ENCODE assay signal across 1 cellular context in genomic region chr5:56829137-56829536, GRCh38.
TF ChIP-seq lines count a peak whose summit lies in the region.

No MANE protein-coding gene starts in this region.

TF ChIP-seq in HEK293, 187 proteins besides CTCF, POLR2A, EP300 and RAD21 (continued from another document):
- 0 out of 2 replicates have a peak, but pooled peaks have one; percentile 13 for TF ChIP-seq PRDM6 (tag by site-specific recombination; IDR thresholded peaks at IDR 0.05)
- 0 out of 2 replicates have a peak, but pooled peaks have one; percentile 43 for TF ChIP-seq ZBTB21 (tag by site-specific recombination; IDR thresholded peaks at IDR 0.05)
- TF ChIP-seq ZNF658 (tag by site-specific recombination; IDR thresholded peaks at IDR 0.05) = no peak
- TF ChIP-seq, protein P1, sequence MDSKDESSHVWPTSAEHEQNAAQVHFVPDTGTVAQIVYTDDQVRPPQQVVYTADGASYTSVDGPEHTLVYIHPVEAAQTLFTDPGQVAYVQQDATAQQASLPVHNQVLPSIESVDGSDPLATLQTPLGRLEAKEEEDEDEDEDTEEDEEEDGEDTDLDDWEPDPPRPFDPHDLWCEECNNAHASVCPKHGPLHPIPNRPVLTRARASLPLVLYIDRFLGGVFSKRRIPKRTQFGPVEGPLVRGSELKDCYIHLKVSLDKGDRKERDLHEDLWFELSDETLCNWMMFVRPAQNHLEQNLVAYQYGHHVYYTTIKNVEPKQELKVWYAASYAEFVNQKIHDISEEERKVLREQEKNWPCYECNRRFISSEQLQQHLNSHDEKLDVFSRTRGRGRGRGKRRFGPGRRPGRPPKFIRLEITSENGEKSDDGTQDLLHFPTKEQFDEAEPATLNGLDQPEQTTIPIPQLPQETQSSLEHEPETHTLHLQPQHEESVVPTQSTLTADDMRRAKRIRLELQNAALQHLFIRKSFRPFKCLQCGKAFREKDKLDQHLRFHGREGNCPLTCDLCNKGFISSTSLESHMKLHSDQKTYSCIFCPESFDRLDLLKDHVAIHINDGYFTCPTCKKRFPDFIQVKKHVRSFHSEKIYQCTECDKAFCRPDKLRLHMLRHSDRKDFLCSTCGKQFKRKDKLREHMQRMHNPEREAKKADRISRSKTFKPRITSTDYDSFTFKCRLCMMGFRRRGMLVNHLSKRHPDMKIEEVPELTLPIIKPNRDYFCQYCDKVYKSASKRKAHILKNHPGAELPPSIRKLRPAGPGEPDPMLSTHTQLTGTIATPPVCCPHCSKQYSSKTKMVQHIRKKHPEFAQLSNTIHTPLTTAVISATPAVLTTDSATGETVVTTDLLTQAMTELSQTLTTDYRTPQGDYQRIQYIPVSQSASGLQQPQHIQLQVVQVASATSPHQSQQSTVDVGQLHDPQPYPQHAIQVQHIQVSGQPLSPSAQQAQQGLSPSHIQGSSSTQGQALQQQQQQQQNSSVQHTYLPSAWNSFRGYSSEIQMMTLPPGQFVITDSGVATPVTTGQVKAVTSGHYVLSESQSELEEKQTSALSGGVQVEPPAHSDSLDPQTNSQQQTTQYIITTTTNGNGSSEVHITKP (tag by site-specific recombination; IDR thresholded peaks at IDR 0.05) = peak; percentile 22; the same call in 1 of the 2 replicates
- TF ChIP-seq, protein P2, sequence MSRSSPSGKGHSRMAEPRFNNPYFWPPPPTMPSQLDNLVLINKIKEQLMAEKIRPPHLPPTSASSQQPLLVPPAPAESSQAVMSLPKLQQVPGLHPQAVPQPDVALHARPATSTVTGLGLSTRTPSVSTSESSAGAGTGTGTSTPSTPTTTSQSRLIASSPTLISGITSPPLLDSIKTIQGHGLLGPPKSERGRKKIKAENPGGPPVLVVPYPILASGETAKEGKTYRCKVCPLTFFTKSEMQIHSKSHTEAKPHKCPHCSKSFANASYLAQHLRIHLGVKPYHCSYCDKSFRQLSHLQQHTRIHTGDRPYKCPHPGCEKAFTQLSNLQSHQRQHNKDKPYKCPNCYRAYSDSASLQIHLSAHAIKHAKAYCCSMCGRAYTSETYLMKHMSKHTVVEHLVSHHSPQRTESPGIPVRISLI (tag by site-specific recombination; IDR thresholded peaks at IDR 0.05) = peak; percentile 99
- TF ChIP-seq ZIC2 (tag by site-specific recombination; IDR thresholded peaks at IDR 0.05) = 0 out of 2 replicates have a peak, but pooled peaks have one; percentile 19
- no peak for TF ChIP-seq SALL2 (tag by site-specific recombination; IDR thresholded peaks at IDR 0.05; ENCODE audit: borderline replicate concordance)
- TF ChIP-seq ZFP69B (tag by site-specific recombination; IDR thresholded peaks at IDR 0.05) = peak; percentile 69
- no peak for TF ChIP-seq ZNF202 (tag by site-specific recombination; IDR thresholded peaks at IDR 0.05; ENCODE audit: borderline replicate concordance)
- peak; percentile 80 for TF ChIP-seq ZNF629 (tag by site-specific recombination; IDR thresholded peaks at IDR 0.05)
- TF ChIP-seq KLF1 (tag by site-specific recombination; IDR thresholded peaks at IDR 0.05) = no peak
- TF ChIP-seq PATZ1 (tag by site-specific recombination; IDR thresholded peaks at IDR 0.05) = peak; percentile 38; the same call in 1 of the 2 replicates
- TF ChIP-seq ZNF426 (tag by site-specific recombination; IDR thresholded peaks at IDR 0.05) = no peak
- TF ChIP-seq IKZF3 (tag by site-specific recombination; IDR thresholded peaks at IDR 0.05) = no peak
- TF ChIP-seq SCRT1 (tag by site-specific recombination; IDR thresholded peaks at IDR 0.05; ENCODE audit: borderline replicate concordance) = peak; percentile 88
- 0 out of 2 replicates have a peak, but pooled peaks have one; percentile 17 for TF ChIP-seq ZBTB20 (tag by site-specific recombination; IDR thresholded peaks at IDR 0.05)
- TF ChIP-seq GLIS1 (tag by site-specific recombination; IDR thresholded peaks at IDR 0.05) = peak; percentile 35; the same call in 1 of the 2 replicates
- peak; percentile 76 for TF ChIP-seq PRDM1 (tag by site-specific recombination; IDR thresholded peaks at IDR 0.05)
- TF ChIP-seq ZNF146 (tag by site-specific recombination; IDR thresholded peaks at IDR 0.05) = no peak
